ENCODE assay signal across 8 cellular contexts in the genomic region with DNA sequence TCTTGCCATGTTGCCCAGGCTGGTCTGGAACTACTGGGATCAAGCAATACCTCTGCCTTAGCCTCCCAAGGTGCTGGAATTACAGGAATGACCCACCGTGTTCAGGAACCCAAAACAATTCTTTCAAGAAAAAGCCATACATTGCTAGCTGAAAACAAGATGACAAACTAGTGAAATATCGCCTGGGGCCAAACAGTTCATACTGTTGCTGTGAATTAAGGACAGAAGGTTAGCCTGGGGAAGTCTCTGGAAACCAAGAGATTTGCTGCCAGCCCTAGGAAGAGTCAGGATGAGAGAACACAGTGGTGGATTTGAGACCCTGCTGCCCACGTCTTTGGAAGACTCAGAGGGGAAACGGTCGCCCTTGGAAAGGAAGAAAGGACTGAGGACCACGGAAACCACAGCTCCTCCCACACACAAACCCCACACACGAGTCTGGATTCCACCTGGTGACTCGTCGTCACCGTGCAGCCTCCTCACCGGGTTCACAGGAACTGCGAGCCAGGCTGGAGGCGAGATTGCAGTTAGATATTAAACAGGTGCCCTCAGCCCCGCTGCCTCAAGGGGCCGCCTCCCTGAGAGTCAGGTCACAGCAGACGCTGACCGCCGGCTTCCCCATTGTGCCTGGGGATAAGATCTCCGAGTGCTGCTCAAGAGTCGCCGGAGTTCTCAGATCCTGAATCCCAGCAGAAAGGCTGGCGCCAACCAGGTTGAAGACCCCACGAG. TPM values are rescaled to one million over a fixed set of nuclear protein-coding genes. Genes with fewer than 3 reads are reported as not detected.
DNase-seq lines count a peak whose midpoint lies in the region; ATAC-seq, FAIRE-seq and TF ChIP-seq lines count a peak whose summit lies in the region.
"Not testable (repeated sequence)": the region's sequence is repeated elsewhere in the genome, so short reads cannot be mapped to it uniquely, and the experiment has no call there.

No MANE protein-coding gene starts in this region.

- H3K9ac ChIP-seq in stomach smooth muscle (ENCODE audit: low read length in 2 of 2): peak overlapping the region; percentile 53 to 76

- TF ChIP-seq POLR2A in body of pancreas (IDR thresholded peaks at IDR 0.05): peak in 1 of 3 donors; percentile 24

- ATAC-seq in HG02642 (IDR thresholded peaks at IDR 0.05; ENCODE audit: poor library complexity, unreplicated experiment): peak; percentile 38
- peak; percentile 45 for ATAC-seq in body of pancreas
- peak; percentile 71 to 79 (median 73) for ATAC-seq in pancreas

- H3K27ac ChIP-seq in body of pancreas (peak overlapping the region; percentile 84 to 96 (median 88)), pancreas (peak overlapping the region; percentile 71 to 86 (median 82)), stomach smooth muscle (ENCODE audit: low read length) (peak overlapping the region; percentile 71)
- not testable (repeated sequence) for H3K27ac ChIP-seq in iPS DF 6.9 (ENCODE audit: low read length)

- H3K27me3 ChIP-seq in body of pancreas; iPS DF 6.9 (ENCODE audit: control insufficient read depth, insufficient read depth, low read length); pancreas; stomach smooth muscle (ENCODE audit: control insufficient read depth in 1 of 2, insufficient read depth in 2 of 2, low read length in 2 of 2): not testable (repeated sequence)

- WGBS in body of pancreas, 2 donors: 0 to 8% methylated on average over 3 to 23 of the region's 23 CpGs
- WGBS in iPS DF 6.9 (ENCODE audit: insufficient coverage, insufficient read length): no CpG with 5 or more reads among the region's 23 CpGs
- WGBS in pancreas, 2 donors: 0 to 1% methylated on average over 14 to 15 of the region's 23 CpGs

- FAIRE-seq in pancreas (lab: Jason Lieb, UNC): not testable (repeated sequence)

- DNase-seq in G401 (ENCODE audit: low spot score) (peak; percentile 13), NCI-H1417 (lab: John Stamatoyannopoulos, UW) (peak; percentile 14 to 77 (median 76)), body of pancreas (peak; percentile 42 to 57 (median 46)), pancreas (peak in 5 of 6 donors; percentile 23 to 68 (median 49))
- DNase-seq in activated CD4-positive, alpha-beta T cell treated with anti-CD3 and anti-CD28 coated beads for 24 hours (ENCODE audit: low read depth in 2 of 2): peak; percentile 6 to 45
- not testable (repeated sequence) for DNase-seq in iPS DF 6.9 (ENCODE audit: low read depth, low spot score)

- not testable (repeated sequence) for H3K9me3 ChIP-seq in body of pancreas; iPS DF 6.9 (ENCODE audit: control insufficient read depth, insufficient read depth, low read length); pancreas; stomach smooth muscle (ENCODE audit: control insufficient read depth in 2 of 2, low read length in 2 of 2)

- H3K4me3 ChIP-seq in body of pancreas: peak overlapping the region; percentile 70 to 80
- peak overlapping the region; percentile 84; the same call in 1 of the 2 replicates for H3K4me3 ChIP-seq in iPS DF 6.9 (ENCODE audit: low read length)
- peak overlapping the region; percentile 53 to 67 (median 54) for H3K4me3 ChIP-seq in pancreas
- peak overlapping the region; percentile 82 to 87 for H3K4me3 ChIP-seq in stomach smooth muscle (ENCODE audit: low read length in 2 of 2)

- peaks cover 11% of the 10 kb centered on the region for H3K4me1 ChIP-seq in body of pancreas
- H3K4me1 ChIP-seq in iPS DF 6.9 (ENCODE audit: control insufficient read depth, insufficient read depth, low read length); pancreas; stomach smooth muscle (ENCODE audit: control insufficient read depth, insufficient read depth, low read length): not testable (repeated sequence)

- H3K36me3 ChIP-seq in body of pancreas (replicated peaks in 1 of 2; ENCODE audit: insufficient read depth in 1 of 2, low read depth in 2 of 2); iPS DF 6.9 (ENCODE audit: control insufficient read depth, insufficient read depth, low read length); pancreas; stomach smooth muscle (ENCODE audit: control insufficient read depth in 2 of 2, insufficient read depth in 2 of 2, low read length in 2 of 2): not testable (repeated sequence)

- in situ Hi-C loops in G401 (cut with HindIII; ENCODE audit: low sequenced_read_pairs): not testable (repeated sequence)

- intact Hi-C loops in body of pancreas (cut with DNase I); pancreas (cut with DNase I): not testable (repeated sequence)

- not testable (repeated sequence) for TF ChIP-seq CTCF in body of pancreas (IDR thresholded peaks at IDR 0.05); pancreas (IDR thresholded peaks at IDR 0.05)

RNA-seq across cellular contexts. Expression of gene ZNF443, which starts 1.0 kb away (rescaled TPM):
- 4.9 and 6.3 TPM in 2 replicates for total RNA-seq in G401 (2014; rRNA removed; shearing (Covaris generic))
- 1 to 10 TPM; 3.6 to 5.2 TPM for total RNA-seq in body of pancreas
- 1 to 10 TPM; 1.2 to 3.8 (median 2.0) TPM for total RNA-seq in pancreas
- 1 to 10 TPM; 2.4 to 3.8 TPM for polyA plus RNA-seq in pancreas

RNA-seq across cellular contexts. Expression of gene ZNF799, which starts 38.8 kb away (rescaled TPM):
- 4.6 and 7.4 TPM in 2 replicates for total RNA-seq in G401 (2014; rRNA removed; shearing (Covaris generic))
- total RNA-seq in body of pancreas: 1 to 10 TPM; 4.2 to 4.6 TPM
- 1 to 10 TPM; 1.5 to 4.4 (median 1.9) TPM for total RNA-seq in pancreas
- polyA plus RNA-seq in pancreas: 1 to 10 TPM; 4.1 to 5.5 TPM

RNA-seq across cellular contexts. Expression of gene ZNF709, which starts 44.8 kb away (rescaled TPM):
- 6.2 and 7.6 TPM in 2 replicates for total RNA-seq in G401 (2014; rRNA removed; shearing (Covaris generic))
- total RNA-seq in body of pancreas: 1 to 10 TPM; 2.3 to 3.1 TPM
- 1 to 10 TPM in 4 of 6 donors, under 1 TPM in 2; 0.56 to 2.5 (median 1.9) TPM for total RNA-seq in pancreas
- 1 to 10 TPM in 1 of 2 donors, under 1 TPM in 1; 0.87 to 1.5 TPM for polyA plus RNA-seq in pancreas
